Comparison of ENCODE assay signal across 9 cellular contexts in the genomic region with DNA sequence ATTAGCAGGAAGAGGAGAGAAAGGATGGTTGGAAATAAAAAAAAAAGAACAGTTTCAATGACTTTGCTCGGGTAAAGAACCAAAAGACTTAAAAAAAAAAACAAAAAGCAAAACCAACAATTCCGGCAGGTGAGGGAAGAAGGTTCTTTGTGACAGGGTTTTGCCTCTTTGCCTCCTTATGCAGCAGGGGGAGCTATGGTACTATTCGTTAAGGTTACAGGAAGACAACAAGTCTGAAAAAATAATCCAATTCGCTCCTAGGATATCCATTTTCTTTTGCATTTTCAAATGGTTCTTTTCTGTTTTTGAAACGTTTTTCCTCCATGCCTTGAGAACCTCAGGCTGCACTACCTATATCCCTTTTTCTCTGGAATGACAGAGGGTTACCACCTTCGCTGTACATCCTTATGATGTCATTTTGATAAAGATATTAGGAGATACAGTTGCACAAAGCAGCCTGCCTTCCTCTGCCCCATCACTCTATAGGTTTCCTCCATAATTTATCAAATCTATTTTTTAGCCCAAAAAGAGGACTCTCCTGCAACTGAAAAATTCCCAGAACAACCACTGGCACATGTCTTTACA. TPM values are rescaled to one million over a fixed set of nuclear protein-coding genes. Genes with fewer than 3 reads are reported as not detected.
DNase-seq lines count a peak whose midpoint lies in the region; ATAC-seq and TF ChIP-seq lines count a peak whose summit lies in the region.
"Had no signal": no experiment of that assay in that cellular context is flagged by ENCODE, and none has a peak within 500 bp of the region (broad histone marks: within the 10 kb centered on the region; RNA-seq: fewer than 3 reads in every experiment).

No MANE protein-coding gene starts in this region.

- H3K36me3 Mint-ChIP-seq in endodermal cell (ENCODE audit: low read depth) (no peaks in the 10 kb centered on the region), nephron (ENCODE audit: low read depth) (no peaks in the 10 kb centered on the region)
- no peaks in the 10 kb centered on the region for H3K36me3 Mint-ChIP-seq in effector memory CD8-positive, alpha-beta T cell (ENCODE audit: insufficient read depth)
- H3K36me3 Mint-ChIP-seq: IgD-negative memory B cell had no signal

- ATAC-seq in effector memory CD8-positive, alpha-beta T cell (replicated peaks): no peak

- POLR2A ChIA-PET in GM10248 (lab: Yijun Ruan, JAX): no interaction called here

- H3K9ac ChIP-seq in endodermal cell (ENCODE audit: extremely low read depth, low read length, poor library complexity, severe bottlenecking): no peak overlapping the region

- no peaks in the 10 kb centered on the region for H3K27me3 Mint-ChIP-seq in endodermal cell (ENCODE audit: insufficient read depth)
- no peaks in the 10 kb centered on the region for H3K27me3 Mint-ChIP-seq in nephron (ENCODE audit: low read depth)
- H3K27me3 Mint-ChIP-seq in effector memory CD8-positive, alpha-beta T cell: peaks cover 0 to 6% of the 10 kb centered on the region in 2 donors

- H3K36me3 ChIP-seq in MG63 (no peaks in the 10 kb centered on the region), endodermal cell (ENCODE audit: control insufficient read depth, insufficient read depth, low read length) (no peaks in the 10 kb centered on the region)

- H3K4me3 Mint-ChIP-seq in endodermal cell (no peak overlapping the region), nephron (no peak overlapping the region)
- H3K4me3 Mint-ChIP-seq in effector memory CD8-positive, alpha-beta T cell: no peak overlapping the region

- H3K27me3 ChIP-seq in MG63 (no peaks in the 10 kb centered on the region), endodermal cell (ENCODE audit: control insufficient read depth, insufficient read depth, low read length, poor library complexity, severe bottlenecking) (no peaks in the 10 kb centered on the region)

- H3K4me3 ChIP-seq in AG09309 (ENCODE audit: control insufficient read depth, low read depth, low read length) (no peak overlapping the region), MG63 (no peak overlapping the region), endodermal cell (ENCODE audit: low read length) (no peak overlapping the region)

- H3K4me1 Mint-ChIP-seq in endodermal cell: peaks cover 10% of the 10 kb centered on the region
- H3K4me1 Mint-ChIP-seq in nephron: no peaks in the 10 kb centered on the region
- no peaks in the 10 kb centered on the region for H3K4me1 Mint-ChIP-seq in effector memory CD8-positive, alpha-beta T cell (ENCODE audit: low read depth in 2 of 2)

- DNase-seq in AG09309 (ENCODE audit: low read depth) (peak; percentile 31), GM10248 (ENCODE audit: extremely low spot score) (peak; percentile 51), MG63 (peak; percentile 8), SHP77 treated with DMSO at 0.1 percent for 48 hours (lab: John Stamatoyannopoulos, UW) (peak; percentile 37), endodermal cell (peak; percentile 72), activated gamma-delta T cell (lab: John Stamatoyannopoulos, UW) (no peak)
- no peak for DNase-seq in effector memory CD8-positive, alpha-beta T cell

- H3K4me1 ChIP-seq in endodermal cell (ENCODE audit: control insufficient read depth, insufficient read depth, low read length): no peaks in the 10 kb centered on the region

- H3K9me3 Mint-ChIP-seq in endodermal cell (no peaks in the 10 kb centered on the region), nephron (no peaks in the 10 kb centered on the region)
- no peaks in the 10 kb centered on the region for H3K9me3 Mint-ChIP-seq in effector memory CD8-positive, alpha-beta T cell

- 22 to 35% methylated on average over 5 to 6 of the region's 6 CpGs for WGBS in endodermal cell (ENCODE audit: insufficient coverage in 1 of 2, insufficient read length in 1 of 2), 2 experiments

- H3K9me3 ChIP-seq in MG63: no peaks in the 10 kb centered on the region
- no peaks in the 10 kb centered on the region for H3K9me3 ChIP-seq in endodermal cell (ENCODE audit: control insufficient read depth, low read length)

- no peak overlapping the region for H3K27ac Mint-ChIP-seq in endodermal cell
- peak overlapping the region in 1 of 3 experiments; percentile 65 for H3K27ac Mint-ChIP-seq in nephron
- no peak overlapping the region for H3K27ac Mint-ChIP-seq in effector memory CD8-positive, alpha-beta T cell
- H3K27ac Mint-ChIP-seq: IgD-negative memory B cell had no signal

- no peak overlapping the region for H3K27ac ChIP-seq in endodermal cell (ENCODE audit: low read depth, low read length)

- CTCF ChIA-PET in GM10248 (lab: Yijun Ruan, JAX): interaction anchor here (1.0 to 2.2 kb wide), 5 partner anchors 9 to 58 kb away, joined by 3 to 5 read pairs (median 3); no protein-coding TSS in a partner anchor

- TF ChIP-seq CTCF in AG09309 (IDR thresholded peaks at IDR 0.05; ENCODE audit: control insufficient read depth, insufficient read depth, low read depth, low read length, missing control alignments): peak; percentile 89
- TF ChIP-seq CTCF in GM10248 (IDR thresholded peaks at IDR 0.05; ENCODE audit: control extremely low read depth, extremely low read depth, low read depth, missing control alignments): peak; percentile 53
- TF ChIP-seq CTCF in endodermal cell (conservative IDR thresholded peaks at IDR 0.05): peak; percentile 89
- peak; percentile 69 to 78 (median 76) for TF ChIP-seq CTCF in nephron (IDR thresholded peaks at IDR 0.05; ENCODE audit: unreplicated experiment in 3 of 3)

RNA-seq across cellular contexts. Expression of a gene that starts 55.0 kb away (rescaled TPM):
- total RNA-seq in MG63 (2014; rRNA removed; shearing (Covaris generic); ENCODE audit: low replicate concordance): 1.3 and 5.8 TPM in 2 replicates
- total RNA-seq in endodermal cell: 1 to 10 TPM; 6.5 to 9.5 TPM
- polyA plus RNA-seq in endodermal cell (2013, experiment 1 of 2): 9.7 TPM
- 9.9 TPM for polyA plus RNA-seq in endodermal cell (2013, experiment 2 of 2)

Comparison
In these comparisons a context has a peak if more than half of its experiments do, and no peak if none do; other contexts are left out.
1. DNase-seq: peak in AG09309 (single experiment), GM10248 (single experiment), MG63 (single experiment), SHP77 treated with DMSO at 0.1 percent for 48 hours (single experiment) and endodermal cell (single experiment); none in effector memory CD8-positive, alpha-beta T cell (0 of 3) and activated gamma-delta T cell (single experiment).
2. Peak in every context shown above with its lines, with median percentiles within 50 percentile points of each other: CTCF ChIP-seq.